In genomic region chr10:21756707-21757600, GRCh38 we compare ENCODE assay signal across 30 cellular contexts.
DNase-seq lines count a peak whose midpoint lies in the region; ATAC-seq, FAIRE-seq and TF ChIP-seq lines count a peak whose summit lies in the region.
"Had no signal": no experiment of that assay in that cellular context is flagged by ENCODE, and none has a peak within 500 bp of the region (broad histone marks: within the 10 kb centered on the region; RNA-seq: fewer than 3 reads in every experiment).

No MANE protein-coding gene starts in this region.

- no peak for TF ChIP-seq RAD21 in A549 (conservative IDR thresholded peaks at IDR 0.05 in 1 of 2, IDR thresholded peaks at IDR 0.05 in 1 of 2)

- in situ Hi-C loops in KBM-7 (cut with MboI; ENCODE audit: low pct_unique_long_range_greater_than_20kb, low sequenced_read_pairs), result no loop called here

- ATAC-seq in A549 (no peak), GM21360 (IDR thresholded peaks at IDR 0.05; ENCODE audit: unreplicated experiment) (no peak)
- ATAC-seq: activated CD8-positive, alpha-beta T cell treated with anti-CD3 and anti-CD28 coated beads for 36 hours; esophagus mucosa had no signal

- DNase-seq in A549 (ENCODE audit: low read depth in 1 of 2, low spot score in 1 of 2) (no peak), SJCRH30 (peak; percentile 13 to 27), left ventricle myocardium inferior (no peak), esophagus muscularis mucosa (ENCODE audit: extremely low spot score) (no peak), KBM-7 (no peak), HK-2 (ENCODE audit: unreplicated experiment) (no peak)
- DNase-seq: activated CD4-positive, alpha-beta T cell treated with anti-CD3 and anti-CD28 coated beads for 1 hour; activated CD8-positive, alpha-beta T cell treated with anti-CD3 and anti-CD28 coated beads for 36 hours; activated T-cell treated with anti-CD3 and anti-CD28 coated beads for 4 hours; aorta; BE2C; caudate nucleus; CD8-positive, alpha-beta memory T cell; HCEC 1CT; hypothalamus; lower lobe of right lung; MV-4-11; NCI-H146; NCI-H446; NCI-H774; RPMI8226; tibial artery had no signal

- no peak overlapping the region for H3K27ac ChIP-seq in A549
- H3K27ac ChIP-seq in SJCRH30, result no peak overlapping the region
- H3K27ac ChIP-seq in left ventricle myocardium inferior (replicated peaks), result peak overlapping the region; percentile 10
- peak overlapping the region; percentile 79 for H3K27ac ChIP-seq in mesodermal cell (ENCODE audit: low read depth, low read length, severe bottlenecking)
- H3K27ac ChIP-seq in esophagus muscularis mucosa (replicated peaks in 1 of 4), result no peak overlapping the region
- H3K27ac ChIP-seq: lower lobe of right lung, SK-N-MC, tibial artery had no signal

- FAIRE-seq in A549 (lab: Jason Lieb, UNC), result no peak
- FAIRE-seq: frontal cortex, G401.6, GM19239, keratinocyte had no signal

- TF ChIP-seq EP300 in A549 (IDR thresholded peaks at IDR 0.05) (no peak), esophagus muscularis mucosa (IDR thresholded peaks at IDR 0.05) (no peak)

- H3K4me3 ChIP-seq in A549, result no peak overlapping the region
- H3K4me3 ChIP-seq in SJCRH30, result no peak overlapping the region
- H3K4me3 ChIP-seq in left ventricle myocardium inferior, result no peak overlapping the region
- no peak overlapping the region for H3K4me3 ChIP-seq in mesodermal cell (ENCODE audit: extremely low read depth, insufficient read depth, low read length, poor library complexity, severe bottlenecking)
- H3K4me3 ChIP-seq in esophagus muscularis mucosa, result no peak overlapping the region
- H3K4me3 ChIP-seq: lower lobe of right lung, tibial artery had no signal

- no peaks in the 10 kb centered on the region for H3K9me3 ChIP-seq in A549
- H3K9me3 ChIP-seq in SJCRH30 (replicated peaks), result no peaks in the 10 kb centered on the region
- H3K9me3 ChIP-seq in left ventricle myocardium inferior (replicated peaks), result no peaks in the 10 kb centered on the region
- H3K9me3 ChIP-seq in mesodermal cell (ENCODE audit: control insufficient read depth, low read length), result no peaks in the 10 kb centered on the region
- H3K9me3 ChIP-seq in esophagus muscularis mucosa, result no peaks in the 10 kb centered on the region
- H3K9me3 ChIP-seq: BE2C, lower lobe of right lung, tibial artery had no signal

- H3K4me2 ChIP-seq in A549, result no peak overlapping the region

- POLR2A ChIA-PET in A549 (lab: Yijun Ruan, JAX), result no interaction called here

- H3K36me3 ChIP-seq in SJCRH30 (no peaks in the 10 kb centered on the region), left ventricle myocardium inferior (peaks cover 25% of the 10 kb centered on the region), mesodermal cell (ENCODE audit: control insufficient read depth, insufficient read depth, low read length) (peaks cover 22% of the 10 kb centered on the region), esophagus muscularis mucosa (peaks cover 0 to 52% (median 20%) of the 10 kb centered on the region in 4 donors)
- H3K36me3 ChIP-seq: BE2C had no signal

- no peak for TF ChIP-seq POLR2A in A549 (IDR thresholded peaks at IDR 0.05; ENCODE audit: low read length)
- TF ChIP-seq POLR2A in esophagus muscularis mucosa (IDR thresholded peaks at IDR 0.05; ENCODE audit: low read depth), result no peak

- CTCF ChIA-PET in A549 (lab: Yijun Ruan, JAX), result no interaction called here

- WGBS in A549 (ENCODE audit: missing lambda C conversion rate), result 84% methylated on average over 16 of the region's 16 CpGs
- 83 to 87% methylated on average over 9 to 13 of the region's 16 CpGs for WGBS in mesodermal cell (ENCODE audit: insufficient coverage in 2 of 2), 2 experiments
- 87% methylated on average over 16 of the region's 16 CpGs for WGBS in esophagus muscularis mucosa

- intact Hi-C loops in left ventricle myocardium inferior (cut with micrococcal nuclease) (no loop called here), esophagus muscularis mucosa (cut with DNase I) (no loop called here)

- TF ChIP-seq CTCF in A549 (IDR thresholded peaks at IDR 0.05) (no peak), left ventricle myocardium inferior (IDR thresholded peaks at IDR 0.05; ENCODE audit: borderline replicate concordance) (no peak), esophagus muscularis mucosa (IDR thresholded peaks at IDR 0.05) (no peak)

- H3K4me1 ChIP-seq in A549 (no peaks in the 10 kb centered on the region), SJCRH30 (no peaks in the 10 kb centered on the region; the same call in 1 of the 2 replicates), left ventricle myocardium inferior (peaks cover 10% of the 10 kb centered on the region), mesodermal cell (ENCODE audit: control insufficient read depth, insufficient read depth, low read length, poor library complexity, severe bottlenecking) (peaks cover 14% of the 10 kb centered on the region), esophagus muscularis mucosa (no peaks in the 10 kb centered on the region)
- H3K4me1 ChIP-seq: BE2C, lower lobe of right lung, tibial artery had no signal

- no peaks in the 10 kb centered on the region for H3K27me3 ChIP-seq in SJCRH30
- no peaks in the 10 kb centered on the region for H3K27me3 ChIP-seq in left ventricle myocardium inferior (ENCODE audit: low read depth)
- H3K27me3 ChIP-seq in esophagus muscularis mucosa, result no peaks in the 10 kb centered on the region
- H3K27me3 ChIP-seq: BE2C, tibial artery had no signal

TF ChIP-seq in A549, 52 proteins besides CTCF, POLR2A, EP300 and RAD21:
- TF ChIP-seq MAFK (IDR thresholded peaks at IDR 0.05; ENCODE audit: partially characterized antibody) (peak; percentile 12), SMC3 (IDR thresholded peaks at IDR 0.05) (no peak)

Comparison
In these comparisons a context has a peak if more than half of its experiments do, and no peak if none do; other contexts are left out.
1. DNase-seq: peak in SJCRH30 (2 of 2); none in A549 (0 of 2), left ventricle myocardium inferior (single experiment), esophagus muscularis mucosa (single experiment), KBM-7 (single experiment) and HK-2 (single experiment).
2. H3K27ac ChIP-seq: peak in left ventricle myocardium inferior (single experiment) and mesodermal cell (single experiment); none in A549 (0 of 2), SJCRH30 (single experiment) and esophagus muscularis mucosa (0 of 4).